ENCODE assay signal across 1 cellular context in genomic region chr4:8303485-8304281, GRCh38.
A peak's percentile ranks its signal among the peaks of the same experiment; 100 is the strongest.
TF ChIP-seq lines count a peak whose summit lies in the region.

No MANE protein-coding gene starts in this region.

TF ChIP-seq in K562, 482 proteins besides CTCF, POLR2A, EP300 and RAD21 (continued from another document and continues in another):
- peak; percentile 81 for TF ChIP-seq ZBTB5 (IDR thresholded peaks at IDR 0.05)
- 0 out of 2 replicates have a peak, but pooled peaks have one; percentile 94 for TF ChIP-seq DNMT1 (IDR thresholded peaks at IDR 0.05)
- TF ChIP-seq, protein P1, sequence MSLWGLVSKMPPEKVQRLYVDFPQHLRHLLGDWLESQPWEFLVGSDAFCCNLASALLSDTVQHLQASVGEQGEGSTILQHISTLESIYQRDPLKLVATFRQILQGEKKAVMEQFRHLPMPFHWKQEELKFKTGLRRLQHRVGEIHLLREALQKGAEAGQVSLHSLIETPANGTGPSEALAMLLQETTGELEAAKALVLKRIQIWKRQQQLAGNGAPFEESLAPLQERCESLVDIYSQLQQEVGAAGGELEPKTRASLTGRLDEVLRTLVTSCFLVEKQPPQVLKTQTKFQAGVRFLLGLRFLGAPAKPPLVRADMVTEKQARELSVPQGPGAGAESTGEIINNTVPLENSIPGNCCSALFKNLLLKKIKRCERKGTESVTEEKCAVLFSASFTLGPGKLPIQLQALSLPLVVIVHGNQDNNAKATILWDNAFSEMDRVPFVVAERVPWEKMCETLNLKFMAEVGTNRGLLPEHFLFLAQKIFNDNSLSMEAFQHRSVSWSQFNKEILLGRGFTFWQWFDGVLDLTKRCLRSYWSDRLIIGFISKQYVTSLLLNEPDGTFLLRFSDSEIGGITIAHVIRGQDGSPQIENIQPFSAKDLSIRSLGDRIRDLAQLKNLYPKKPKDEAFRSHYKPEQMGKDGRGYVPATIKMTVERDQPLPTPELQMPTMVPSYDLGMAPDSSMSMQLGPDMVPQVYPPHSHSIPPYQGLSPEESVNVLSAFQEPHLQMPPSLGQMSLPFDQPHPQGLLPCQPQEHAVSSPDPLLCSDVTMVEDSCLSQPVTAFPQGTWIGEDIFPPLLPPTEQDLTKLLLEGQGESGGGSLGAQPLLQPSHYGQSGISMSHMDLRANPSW (CRISPR knock-in tag; IDR thresholded peaks at IDR 0.05), result peak; percentile 80; the same call in 1 of the 2 replicates
- peak in 1 of 2 experiments; percentile 92; a peak in 2 of 4 replicates for TF ChIP-seq NONO (IDR thresholded peaks at IDR 0.05; ENCODE audit: low read depth in 2 of 2, low read length in 1 of 2)
- TF ChIP-seq GMEB1 (CRISPR knock-in tag; IDR thresholded peaks at IDR 0.05), result peak; percentile 58; the same call in 1 of the 2 replicates
- TF ChIP-seq ZNF174 (CRISPR knock-in tag; IDR thresholded peaks at IDR 0.05), result no peak
- no peak for TF ChIP-seq CHCHD3 (CRISPR knock-in tag; IDR thresholded peaks at IDR 0.05)
- TF ChIP-seq RBM39 (optimal IDR thresholded peaks at IDR 0.05; ENCODE audit: low read depth, low read length), result no peak
- TF ChIP-seq E2F3 (CRISPR knock-in tag; IDR thresholded peaks at IDR 0.05), result no peak
- TF ChIP-seq LCOR (CRISPR knock-in tag; IDR thresholded peaks at IDR 0.05), result 0 out of 2 replicates have a peak, but pooled peaks have one; percentile 37
- TF ChIP-seq TCF3 (CRISPR knock-in tag; IDR thresholded peaks at IDR 0.05), result peak; percentile 90
- TF ChIP-seq, protein P2, sequence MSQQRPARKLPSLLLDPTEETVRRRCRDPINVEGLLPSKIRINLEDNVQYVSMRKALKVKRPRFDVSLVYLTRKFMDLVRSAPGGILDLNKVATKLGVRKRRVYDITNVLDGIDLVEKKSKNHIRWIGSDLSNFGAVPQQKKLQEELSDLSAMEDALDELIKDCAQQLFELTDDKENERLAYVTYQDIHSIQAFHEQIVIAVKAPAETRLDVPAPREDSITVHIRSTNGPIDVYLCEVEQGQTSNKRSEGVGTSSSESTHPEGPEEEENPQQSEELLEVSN (IDR thresholded peaks at IDR 0.05; ENCODE audit: borderline replicate concordance in 1 of 2, extremely low read depth in 1 of 2, insufficient read depth in 1 of 2, insufficient read length in 1 of 2, low read depth in 1 of 2, low read length in 1 of 2, poor library complexity in 1 of 2, severe bottlenecking in 1 of 2), result no peak
- no peak for TF ChIP-seq ZNF707 (CRISPR knock-in tag; conservative IDR thresholded peaks at IDR 0.05)
- peak; percentile 34; the same call in 1 of the 2 replicates for TF ChIP-seq ZNF354B (CRISPR knock-in tag; IDR thresholded peaks at IDR 0.05)
- no peak for TF ChIP-seq SAFB (IDR thresholded peaks at IDR 0.05; ENCODE audit: borderline replicate concordance, low read depth, low read length)
- TF ChIP-seq, protein P3, sequence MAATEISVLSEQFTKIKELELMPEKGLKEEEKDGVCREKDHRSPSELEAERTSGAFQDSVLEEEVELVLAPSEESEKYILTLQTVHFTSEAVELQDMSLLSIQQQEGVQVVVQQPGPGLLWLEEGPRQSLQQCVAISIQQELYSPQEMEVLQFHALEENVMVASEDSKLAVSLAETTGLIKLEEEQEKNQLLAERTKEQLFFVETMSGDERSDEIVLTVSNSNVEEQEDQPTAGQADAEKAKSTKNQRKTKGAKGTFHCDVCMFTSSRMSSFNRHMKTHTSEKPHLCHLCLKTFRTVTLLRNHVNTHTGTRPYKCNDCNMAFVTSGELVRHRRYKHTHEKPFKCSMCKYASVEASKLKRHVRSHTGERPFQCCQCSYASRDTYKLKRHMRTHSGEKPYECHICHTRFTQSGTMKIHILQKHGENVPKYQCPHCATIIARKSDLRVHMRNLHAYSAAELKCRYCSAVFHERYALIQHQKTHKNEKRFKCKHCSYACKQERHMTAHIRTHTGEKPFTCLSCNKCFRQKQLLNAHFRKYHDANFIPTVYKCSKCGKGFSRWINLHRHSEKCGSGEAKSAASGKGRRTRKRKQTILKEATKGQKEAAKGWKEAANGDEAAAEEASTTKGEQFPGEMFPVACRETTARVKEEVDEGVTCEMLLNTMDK (IDR thresholded peaks at IDR 0.05; ENCODE audit: borderline replicate concordance, insufficient read depth, low read depth, low read length, poor library complexity, severe bottlenecking), result no peak
- no peak for TF ChIP-seq ZNF274 (IDR thresholded peaks at IDR 0.05; ENCODE audit: borderline replicate concordance, low read depth, low read length)
- TF ChIP-seq MAFK (IDR thresholded peaks at IDR 0.05; ENCODE audit: low read length), result peak; percentile 100
- TF ChIP-seq ZNF3 (CRISPR knock-in tag; IDR thresholded peaks at IDR 0.05), result no peak
- TF ChIP-seq RBM15 (IDR thresholded peaks at IDR 0.05; ENCODE audit: insufficient read depth, low read length), result no peak
- TF ChIP-seq RNF2 (IDR thresholded peaks at IDR 0.05), result peak; percentile 72; the same call in 1 of the 2 replicates
- TF ChIP-seq, protein P4, sequence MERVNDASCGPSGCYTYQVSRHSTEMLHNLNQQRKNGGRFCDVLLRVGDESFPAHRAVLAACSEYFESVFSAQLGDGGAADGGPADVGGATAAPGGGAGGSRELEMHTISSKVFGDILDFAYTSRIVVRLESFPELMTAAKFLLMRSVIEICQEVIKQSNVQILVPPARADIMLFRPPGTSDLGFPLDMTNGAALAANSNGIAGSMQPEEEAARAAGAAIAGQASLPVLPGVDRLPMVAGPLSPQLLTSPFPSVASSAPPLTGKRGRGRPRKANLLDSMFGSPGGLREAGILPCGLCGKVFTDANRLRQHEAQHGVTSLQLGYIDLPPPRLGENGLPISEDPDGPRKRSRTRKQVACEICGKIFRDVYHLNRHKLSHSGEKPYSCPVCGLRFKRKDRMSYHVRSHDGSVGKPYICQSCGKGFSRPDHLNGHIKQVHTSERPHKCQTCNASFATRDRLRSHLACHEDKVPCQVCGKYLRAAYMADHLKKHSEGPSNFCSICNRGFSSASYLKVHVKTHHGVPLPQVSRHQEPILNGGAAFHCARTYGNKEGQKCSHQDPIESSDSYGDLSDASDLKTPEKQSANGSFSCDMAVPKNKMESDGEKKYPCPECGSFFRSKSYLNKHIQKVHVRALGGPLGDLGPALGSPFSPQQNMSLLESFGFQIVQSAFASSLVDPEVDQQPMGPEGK (CRISPR knock-in tag; IDR thresholded peaks at IDR 0.05; ENCODE audit: borderline replicate concordance), result no peak
- TF ChIP-seq NR2C2 (CRISPR knock-in tag; IDR thresholded peaks at IDR 0.05), result peak; percentile 68
- peak; percentile 71; the same call in 1 of the 2 replicates for TF ChIP-seq NR2C2 (tag; IDR thresholded peaks at IDR 0.05)
- peak; percentile 91 for TF ChIP-seq MEF2D (tag; conservative IDR thresholded peaks at IDR 0.05; ENCODE audit: low read depth)
- no peak; the same call in 1 of the 2 replicates for TF ChIP-seq ZNF79 (CRISPR knock-in tag; IDR thresholded peaks at IDR 0.05; ENCODE audit: low read depth)
- TF ChIP-seq PRMT5 (CRISPR knock-in tag; IDR thresholded peaks at IDR 0.05), result no peak
- TF ChIP-seq ZNF121 (CRISPR knock-in tag; conservative IDR thresholded peaks at IDR 0.05), result no peak
- TF ChIP-seq ZNF764 (CRISPR knock-in tag; IDR thresholded peaks at IDR 0.05; ENCODE audit: low read depth), result no peak
- TF ChIP-seq, protein P5, sequence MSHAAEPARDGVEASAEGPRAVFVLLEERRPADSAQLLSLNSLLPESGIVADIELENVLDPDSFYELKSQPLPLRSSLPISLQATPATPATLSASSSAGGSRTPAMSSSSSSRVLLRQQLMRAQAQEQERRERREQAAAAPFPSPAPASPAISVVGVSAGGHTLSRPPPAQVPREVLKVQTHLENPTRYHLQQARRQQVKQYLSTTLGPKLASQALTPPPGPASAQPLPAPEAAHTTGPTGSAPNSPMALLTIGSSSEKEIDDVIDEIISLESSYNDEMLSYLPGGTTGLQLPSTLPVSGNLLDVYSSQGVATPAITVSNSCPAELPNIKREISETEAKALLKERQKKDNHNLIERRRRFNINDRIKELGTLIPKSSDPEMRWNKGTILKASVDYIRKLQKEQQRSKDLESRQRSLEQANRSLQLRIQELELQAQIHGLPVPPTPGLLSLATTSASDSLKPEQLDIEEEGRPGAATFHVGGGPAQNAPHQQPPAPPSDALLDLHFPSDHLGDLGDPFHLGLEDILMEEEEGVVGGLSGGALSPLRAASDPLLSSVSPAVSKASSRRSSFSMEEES (CRISPR knock-in tag; IDR thresholded peaks at IDR 0.05), result peak; percentile 18; the same call in 1 of the 2 replicates
- no peak for TF ChIP-seq PRPF4 (IDR thresholded peaks at IDR 0.05; ENCODE audit: insufficient read depth, low read depth, low read length, poor library complexity, severe bottlenecking)
